ENCODE assay signal across 8 cellular contexts in the genomic region with DNA sequence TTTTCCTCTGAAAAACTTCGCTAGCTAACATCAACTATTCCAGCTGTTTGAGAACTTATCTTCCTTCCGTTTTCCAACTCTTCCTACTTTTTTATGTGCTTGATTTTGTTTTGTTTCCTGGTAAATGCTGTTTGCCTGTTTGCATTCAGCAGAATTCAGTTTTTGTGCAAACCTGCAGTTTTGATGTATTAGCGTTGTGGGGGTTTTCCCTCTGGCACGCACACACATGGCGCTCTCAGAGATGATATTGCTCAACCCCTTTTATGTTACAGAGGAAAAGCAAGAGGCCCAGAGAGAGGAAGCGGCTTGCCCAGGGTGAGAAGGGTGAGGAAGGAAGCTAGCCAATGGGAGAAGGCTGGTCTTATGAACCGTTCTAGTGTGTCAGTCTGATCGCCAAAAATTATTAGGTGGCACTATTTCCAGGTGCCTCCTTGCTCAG. TPM values are rescaled to one million over a fixed set of nuclear protein-coding genes. Genes with fewer than 3 reads are reported as not detected.
A peak's percentile ranks its signal among the peaks of the same experiment; 100 is the strongest.
DNase-seq lines count a peak whose midpoint lies in the region; ATAC-seq and TF ChIP-seq lines count a peak whose summit lies in the region.

No MANE protein-coding gene starts in this region.

- H3K4me1 Mint-ChIP-seq in natural killer cell = peaks cover 77 to 80% of the 10 kb centered on the region in 2 donors

- H3K9ac ChIP-seq in fibroblast of lung (ENCODE audit: insufficient read depth, low read length) = peak overlapping the region; percentile 69

- H3K36me3 ChIP-seq in fibroblast of lung (ENCODE audit: control insufficient read depth, insufficient read depth, low read length) (no peaks in the 10 kb centered on the region), thymus (ENCODE audit: control insufficient read depth, insufficient read depth) (no peaks in the 10 kb centered on the region)

- 3% methylated on average over 8 of the region's 8 CpGs for WGBS in thymus

- intact Hi-C loops in natural killer cell (cut with micrococcal nuclease) (loop anchor here (2.0 kb wide), 1 partner anchor 17 kb away; no protein-coding TSS in a partner anchor), posterior cingulate gyrus (cut with DNase I) (no loop called here)

- H3K9me3 Mint-ChIP-seq in natural killer cell = no peaks in the 10 kb centered on the region

- in situ Hi-C loops in GM13976 (cut with MboI; ENCODE audit: low sequenced_read_pairs, unreplicated experiment) = no loop called here

- H3K4me3 Mint-ChIP-seq in natural killer cell = peak overlapping the region; percentile 89

- H3K4me3 ChIP-seq in fibroblast of lung (replicated peaks in 1 of 4; ENCODE audit: control extremely low read depth in 1 of 4, insufficient read depth in 1 of 4, low read depth in 3 of 4, low read length in 4 of 4) (peak overlapping the region; percentile 75 to 97 (median 79)), thymus (ENCODE audit: low read length) (peak overlapping the region; percentile 86)

- DNase-seq in GM13976 (ENCODE audit: low spot score) = peak; percentile 41
- DNase-seq in NOMO-1 (lab: John Stamatoyannopoulos, UW; ENCODE audit: unreplicated experiment in 2 of 2) = peak; percentile 95
- peak; percentile 66 for DNase-seq in activated CD8-positive, alpha-beta memory T cell treated with anti-CD3 and anti-CD28 coated beads, Interleukin-2, amount 50 U/mL, for 48 hours
- DNase-seq in fibroblast of lung (ENCODE audit: low read depth in 2 of 2) = peak; percentile 74 to 88
- DNase-seq in natural killer cell = peak; percentile 46
- no peak for DNase-seq in posterior cingulate gyrus

- H4K20me1 ChIP-seq in fibroblast of lung (ENCODE audit: control insufficient read depth, extremely low read depth, insufficient read depth, low read length) = no peaks in the 10 kb centered on the region

- H3K79me2 ChIP-seq in fibroblast of lung (ENCODE audit: control insufficient read depth, insufficient read depth, low read length) = peaks cover 38% of the 10 kb centered on the region

- H3K9me3 ChIP-seq in fibroblast of lung (ENCODE audit: control insufficient read depth, insufficient read depth, low read depth, low read length) = no peaks in the 10 kb centered on the region
- no peaks in the 10 kb centered on the region for H3K9me3 ChIP-seq in thymus (ENCODE audit: control insufficient read depth)

- ATAC-seq in HG02884 (IDR thresholded peaks at IDR 0.05; ENCODE audit: unreplicated experiment) (peak; percentile 24), natural killer cell (peak; percentile 56 to 72 (median 58))

- H3K27me3 Mint-ChIP-seq in natural killer cell (ENCODE audit: low read depth in 2 of 2) = no peaks in the 10 kb centered on the region

- no peak for TF ChIP-seq CTCF in GM13976 (IDR thresholded peaks at IDR 0.05; ENCODE audit: borderline replicate concordance, control extremely low read depth, extremely low read depth, insufficient read depth, missing control alignments)
- no peak for TF ChIP-seq CTCF in fibroblast of lung (conservative IDR thresholded peaks at IDR 0.05 in 1 of 2, IDR thresholded peaks at IDR 0.05 in 1 of 2; ENCODE audit: low read depth in 1 of 2, low read length in 2 of 2)
- no peak for TF ChIP-seq CTCF in natural killer cell (IDR thresholded peaks at IDR 0.05)

- peaks cover 6% of the 10 kb centered on the region for H3K36me3 Mint-ChIP-seq in natural killer cell

- H3K4me1 ChIP-seq in fibroblast of lung (ENCODE audit: control insufficient read depth, extremely low read depth, insufficient read depth, low read length) (peaks cover 2% of the 10 kb centered on the region), thymus (ENCODE audit: control insufficient read depth, insufficient read depth, low read length) (peaks cover 3% of the 10 kb centered on the region)

- peak overlapping the region; percentile 88 for H2AFZ ChIP-seq in fibroblast of lung (ENCODE audit: low read length)

- H3K27ac Mint-ChIP-seq in natural killer cell = peak overlapping the region; percentile 98 to 100

- H3K27me3 ChIP-seq in fibroblast of lung (ENCODE audit: control insufficient read depth, insufficient read depth, low read length) = no peaks in the 10 kb centered on the region
- no peaks in the 10 kb centered on the region for H3K27me3 ChIP-seq in thymus (ENCODE audit: control insufficient read depth, insufficient read depth)

- peak overlapping the region; percentile 90 for H3K27ac ChIP-seq in fibroblast of lung (ENCODE audit: insufficient read depth, low read length)
- H3K27ac ChIP-seq in thymus (ENCODE audit: low read depth) = no peak overlapping the region

- H3K4me2 ChIP-seq in fibroblast of lung (ENCODE audit: extremely low read depth, insufficient read depth, low read length) = peak overlapping the region; percentile 79

RNA-seq across cellular contexts. Expression of a gene that starts 0.7 kb away (rescaled TPM):
- total RNA-seq in fibroblast of lung (31.1 and 75.8 TPM in 2 replicates), natural killer cell (100 to 1,000 TPM; 182 to 275 (median 227) TPM)
- polyA plus RNA-seq in fibroblast of lung (252 and 593 TPM in 2 replicates), thymus (67.2 TPM)
- 307 and 587 TPM in 2 replicates for polyA plus RNA-seq in fibroblast of lung (2012)
- 57.2 and 70.9 TPM in 2 replicates for polyA minus RNA-seq in fibroblast of lung (ENCODE audit: low replicate concordance)

Comparison
In these comparisons a context has a peak if more than half of its experiments do, and no peak if none do; other contexts are left out.
1. DNase-seq: peak in GM13976 (single experiment), NOMO-1 (2 of 2), activated CD8-positive, alpha-beta memory T cell treated with anti-CD3 and anti-CD28 coated beads, Interleukin-2, amount 50 U/mL, for 48 hours (single experiment), fibroblast of lung (2 of 2) and natural killer cell (single experiment); none in posterior cingulate gyrus (0 of 10).